Comparison of ENCODE assay signal across 6 cellular contexts in the genomic region with DNA sequence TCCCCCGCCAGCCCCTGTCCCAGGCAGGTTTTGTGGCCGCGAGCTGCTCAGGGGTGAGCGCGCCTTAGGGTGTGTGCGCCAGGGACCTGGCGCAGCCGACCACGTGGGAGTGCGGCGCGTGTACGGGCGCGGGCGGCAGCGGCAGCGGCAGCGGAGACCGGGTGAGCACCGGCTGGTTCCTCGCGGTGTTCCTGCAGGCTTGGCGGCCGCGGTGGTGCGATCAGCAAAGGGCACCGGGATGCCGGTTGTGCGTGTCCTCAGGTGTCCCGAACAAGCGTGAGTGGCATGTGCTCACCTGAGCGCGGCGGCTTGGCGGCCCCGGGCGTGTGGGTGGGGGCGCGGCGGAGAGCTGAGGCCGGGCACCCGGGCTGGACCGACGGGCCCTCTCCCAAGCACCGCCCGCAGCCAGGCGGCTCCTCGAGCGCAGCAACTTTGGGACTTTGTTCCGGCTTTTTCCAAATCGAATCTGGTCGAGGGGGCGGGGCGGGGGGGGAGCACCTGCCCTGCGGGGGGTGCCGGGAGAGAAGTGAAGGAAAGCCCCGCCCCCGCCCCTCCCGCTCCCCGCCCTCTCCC. TPM values are rescaled to one million over a fixed set of nuclear protein-coding genes. Genes with fewer than 3 reads are reported as not detected.
DNase-seq lines count a peak whose midpoint lies in the region; ATAC-seq and TF ChIP-seq lines count a peak whose summit lies in the region.

No MANE protein-coding gene starts in this region.

- CTCF ChIA-PET in activated B cell treated with CpG ODN at 0.5 μM for 24 hours (lab: Charles Lee) = interaction anchor here (1.0 kb wide), 1 partner anchor 35 kb away, joined by 6 read pairs; no protein-coding TSS in a partner anchor

- TF ChIP-seq CTCF in GM10266 (IDR thresholded peaks at IDR 0.05; ENCODE audit: control insufficient read depth, insufficient read depth, low read depth, missing control alignments) (no peak), activated B cell treated with CpG ODN at 0.5 μM for 24 hours (IDR thresholded peaks at IDR 0.05) (no peak), left ventricle myocardium inferior (IDR thresholded peaks at IDR 0.05; ENCODE audit: borderline replicate concordance) (no peak)

- H3K9me3 Mint-ChIP-seq in activated B cell treated with CpG ODN at 0.5 μM for 24 hours = no peaks in the 10 kb centered on the region

- peak overlapping the region; percentile 62 for H3K27ac ChIP-seq in left ventricle myocardium inferior (replicated peaks)

- DNase-seq in GM10266 (ENCODE audit: extremely low spot score) (peak; percentile 35), activated B cell treated with CpG ODN at 0.5 μM for 24 hours (peak; percentile 48), left ventricle myocardium inferior (peak; percentile 29), SKM-1 treated with dmso at 0.1 percent for 144 hours (lab: John Stamatoyannopoulos, UW; ENCODE audit: unreplicated experiment) (no peak)
- peak; percentile 45 for DNase-seq in stimulated activated naive CD4-positive, alpha-beta T cell treated with Interleukin-2 at 50 U/mL for 16 hours (lab: John Stamatoyannopoulos, UW)

- peaks cover 43% of the 10 kb centered on the region for H3K4me1 ChIP-seq in left ventricle myocardium inferior

- H3K27me3 Mint-ChIP-seq in activated B cell treated with CpG ODN at 0.5 μM for 24 hours = peaks cover 27% of the 10 kb centered on the region

- H3K36me3 Mint-ChIP-seq in activated B cell treated with CpG ODN at 0.5 μM for 24 hours (ENCODE audit: low read depth) = peaks cover 2% of the 10 kb centered on the region

- ATAC-seq in activated B cell treated with CpG ODN at 0.5 μM for 24 hours (ENCODE audit: low read depth) (peak; percentile 23), HG03342 (IDR thresholded peaks at IDR 0.05; ENCODE audit: unreplicated experiment) (no peak)

- H3K4me3 Mint-ChIP-seq in activated B cell treated with CpG ODN at 0.5 μM for 24 hours = peak overlapping the region; percentile 83

- peaks cover 36% of the 10 kb centered on the region for H3K4me1 Mint-ChIP-seq in activated B cell treated with CpG ODN at 0.5 μM for 24 hours

- intact Hi-C loops in activated B cell treated with CpG ODN at 0.5 μM for 24 hours (cut with micrococcal nuclease) = no loop called here
- intact Hi-C loops in left ventricle myocardium inferior (cut with micrococcal nuclease) = no loop called here

- no peak overlapping the region for H3K27ac Mint-ChIP-seq in activated B cell treated with CpG ODN at 0.5 μM for 24 hours

- H3K27me3 ChIP-seq in left ventricle myocardium inferior (ENCODE audit: low read depth) = peaks cover 50% of the 10 kb centered on the region

- POLR2A ChIA-PET in activated B cell treated with CpG ODN at 0.5 μM for 24 hours (lab: Charles Lee) = interaction anchor here (0.6 to 0.7 kb wide), 2 partner anchors 13 to 23 kb away, joined by 3 to 4 read pairs; no protein-coding TSS in a partner anchor

- peak overlapping the region; percentile 66 for H3K4me3 ChIP-seq in left ventricle myocardium inferior

- no peaks in the 10 kb centered on the region for H3K9me3 ChIP-seq in left ventricle myocardium inferior (replicated peaks)

- H3K36me3 ChIP-seq in left ventricle myocardium inferior = no peaks in the 10 kb centered on the region

RNA-seq across cellular contexts. Expression of gene HSD11B2, which starts 0.3 kb away (rescaled TPM):
- 0.49 TPM in 1 of 2 replicates, not detected in the other for total RNA-seq in activated B cell treated with CpG ODN at 0.5 μM for 24 hours
- 0.99 TPM for total RNA-seq in left ventricle myocardium inferior

RNA-seq across cellular contexts. Expression of gene ZDHHC1, which starts 14.3 kb away (rescaled TPM):
- 2.8 and 3.8 TPM in 2 replicates for total RNA-seq in activated B cell treated with CpG ODN at 0.5 μM for 24 hours
- 2.9 TPM for total RNA-seq in left ventricle myocardium inferior

RNA-seq across cellular contexts. Expression of gene TPPP3, which starts 37.3 kb away (rescaled TPM):
- 0.15 TPM in 1 of 2 replicates, not detected in the other for total RNA-seq in activated B cell treated with CpG ODN at 0.5 μM for 24 hours
- 15.5 TPM for total RNA-seq in left ventricle myocardium inferior

RNA-seq across cellular contexts. Expression of gene ATP6V0D1, which starts 50.4 kb away (rescaled TPM):
- 70.2 and 74.5 TPM in 2 replicates for total RNA-seq in activated B cell treated with CpG ODN at 0.5 μM for 24 hours
- total RNA-seq in left ventricle myocardium inferior = 65.8 TPM

RNA-seq across cellular contexts. Expression of gene AGRP, which starts 52.8 kb away (rescaled TPM):
- not detected in 2 replicates for total RNA-seq in activated B cell treated with CpG ODN at 0.5 μM for 24 hours
- not detected for total RNA-seq in left ventricle myocardium inferior

Comparison
In these comparisons a context has a peak if more than half of its experiments do, and no peak if none do; other contexts are left out.
1. RNA of gene TPPP3, which starts 37.3 kb away (total RNA-seq): 15.5 TPM in left ventricle myocardium inferior (single experiment); 0.15 TPM in activated B cell treated with CpG ODN at 0.5 μM for 24 hours; every median in the first group is over 10 times any median in the second.